Comparison of ENCODE assay signal across 9 cellular contexts in genomic region chr5:154642499-154643245, GRCh38.
DNase-seq lines count a peak whose midpoint lies in the region; ATAC-seq and TF ChIP-seq lines count a peak whose summit lies in the region.
"Had no signal": no experiment of that assay in that cellular context is flagged by ENCODE, and none has a peak within 500 bp of the region (broad histone marks: within the 10 kb centered on the region; RNA-seq: fewer than 3 reads in every experiment).

No MANE protein-coding gene starts in this region.

- no peak overlapping the region for H2AFZ ChIP-seq in mesenchymal stem cell (ENCODE audit: low read depth, low read length)

- H3K36me3 ChIP-seq in body of pancreas (replicated peaks in 1 of 2; ENCODE audit: insufficient read depth in 1 of 2, low read depth in 2 of 2) (no peaks in the 10 kb centered on the region), mesenchymal stem cell (ENCODE audit: control insufficient read depth in 1 of 2, insufficient read depth in 2 of 2, low read depth in 1 of 2, low read length in 2 of 2) (no peaks in the 10 kb centered on the region)

- H3K9ac ChIP-seq in mesenchymal stem cell (ENCODE audit: low read length), result no peak overlapping the region

- in situ Hi-C loops in G401 (cut with HindIII; ENCODE audit: low sequenced_read_pairs), result loop anchor here (10.0 kb wide), 1 partner anchor 242 kb away; no protein-coding TSS in a partner anchor

- H3K14ac ChIP-seq in mesenchymal stem cell (ENCODE audit: low read length in 2 of 2), result no peak overlapping the region

- DNase-seq in EL, result peak; percentile 38
- DNase-seq in LNCaP clone FGC (ENCODE audit: low read depth), result peak; percentile 17
- DNase-seq in body of pancreas, result peak; percentile 40 to 57 (median 50)
- DNase-seq in mesenchymal stem cell, result peak; percentile 30
- no peak for DNase-seq in G401 (ENCODE audit: low spot score)
- DNase-seq in epidermal melanocyte (ENCODE audit: insufficient read length, low spot score), result no peak
- DNase-seq: natural killer cell had no signal

- TF ChIP-seq POLR2A in body of pancreas (IDR thresholded peaks at IDR 0.05), result no peak

- H4K91ac ChIP-seq in mesenchymal stem cell (ENCODE audit: low read length), result no peak overlapping the region

- no peak overlapping the region for H2BK5ac ChIP-seq in mesenchymal stem cell (ENCODE audit: low read depth, low read length, poor library complexity, severe bottlenecking)

- intact Hi-C loops in body of pancreas (cut with DNase I), result no loop called here

- no peak overlapping the region for H3K4me2 ChIP-seq in mesenchymal stem cell (ENCODE audit: low read length, poor library complexity, severe bottlenecking)

- WGBS in body of pancreas, 2 donors, result 25 to 41% methylated on average over 12 of the region's 12 CpGs
- WGBS in mesenchymal stem cell, result 83% methylated on average over 11 of the region's 12 CpGs

- H2AK5ac ChIP-seq in mesenchymal stem cell (ENCODE audit: low read length, severe bottlenecking), result no peak overlapping the region

- no peaks in the 10 kb centered on the region for H3K9me3 ChIP-seq in body of pancreas
- no peaks in the 10 kb centered on the region for H3K9me3 ChIP-seq in mesenchymal stem cell (ENCODE audit: control insufficient read depth, low read length)

- H4K8ac ChIP-seq in mesenchymal stem cell (ENCODE audit: low read length), result no peak overlapping the region

- H3K27me3 ChIP-seq in body of pancreas, result no peaks in the 10 kb centered on the region
- H3K27me3 ChIP-seq in mesenchymal stem cell (ENCODE audit: control insufficient read depth in 1 of 2, insufficient read depth in 1 of 2, low read length in 2 of 2), result peaks cover 0 to 6% of the 10 kb centered on the region in 2 experiments

- peak; percentile 93 for TF ChIP-seq CTCF in LNCaP clone FGC (IDR thresholded peaks at IDR 0.05; ENCODE audit: control insufficient read depth, extremely low read depth, insufficient read depth)
- TF ChIP-seq CTCF in body of pancreas (IDR thresholded peaks at IDR 0.05), result peak; percentile 49 to 89 (median 73)

- no peaks in the 10 kb centered on the region for H3K79me1 ChIP-seq in mesenchymal stem cell (replicated peaks; ENCODE audit: low read length, poor library complexity, severe bottlenecking)

- no peak overlapping the region for H3K4ac ChIP-seq in mesenchymal stem cell (ENCODE audit: low read depth in 1 of 2, low read length in 2 of 2)

- H2BK12ac ChIP-seq in mesenchymal stem cell (ENCODE audit: low read length in 2 of 2), result no peak overlapping the region

- H3K27ac ChIP-seq in body of pancreas (no peak overlapping the region), mesenchymal stem cell (ENCODE audit: low read length, poor library complexity, severe bottlenecking) (no peak overlapping the region)

- peak; percentile 43 for ATAC-seq in body of pancreas
- ATAC-seq in HG03039 (IDR thresholded peaks at IDR 0.05; ENCODE audit: unreplicated experiment), result no peak
- ATAC-seq in HG03108 (IDR thresholded peaks at IDR 0.05; ENCODE audit: unreplicated experiment), result no peak

- no peak overlapping the region for H3K23ac ChIP-seq in mesenchymal stem cell (ENCODE audit: low read length in 2 of 2)

- H2BK120ac ChIP-seq in mesenchymal stem cell (ENCODE audit: low read depth, low read length), result no peak overlapping the region

- H3K4me1 ChIP-seq in body of pancreas (peaks cover 17% of the 10 kb centered on the region), mesenchymal stem cell (ENCODE audit: control insufficient read depth, insufficient read depth, low read depth, low read length) (peaks cover 6% of the 10 kb centered on the region)

- H3K4me3 ChIP-seq in LNCaP clone FGC (ENCODE audit: low read depth, low read length) (no peak overlapping the region), body of pancreas (no peak overlapping the region), mesenchymal stem cell (ENCODE audit: insufficient read depth in 1 of 2, low read depth in 1 of 2, low read length in 2 of 2) (no peak overlapping the region)

- H2BK15ac ChIP-seq in mesenchymal stem cell (ENCODE audit: low read depth, poor library complexity, severe bottlenecking), result no peak overlapping the region

- H3K18ac ChIP-seq in mesenchymal stem cell (ENCODE audit: low read depth in 1 of 2, low read length in 2 of 2), result no peak overlapping the region

Comparison
In these comparisons a context has a peak if more than half of its experiments do, and no peak if none do; other contexts are left out.
1. DNase-seq: peak in EL (single experiment), LNCaP clone FGC (single experiment), body of pancreas (4 of 4) and mesenchymal stem cell (single experiment); none in G401 (single experiment) and epidermal melanocyte (single experiment).